ENCODE assay signal across 30 cellular contexts in the genomic region with DNA sequence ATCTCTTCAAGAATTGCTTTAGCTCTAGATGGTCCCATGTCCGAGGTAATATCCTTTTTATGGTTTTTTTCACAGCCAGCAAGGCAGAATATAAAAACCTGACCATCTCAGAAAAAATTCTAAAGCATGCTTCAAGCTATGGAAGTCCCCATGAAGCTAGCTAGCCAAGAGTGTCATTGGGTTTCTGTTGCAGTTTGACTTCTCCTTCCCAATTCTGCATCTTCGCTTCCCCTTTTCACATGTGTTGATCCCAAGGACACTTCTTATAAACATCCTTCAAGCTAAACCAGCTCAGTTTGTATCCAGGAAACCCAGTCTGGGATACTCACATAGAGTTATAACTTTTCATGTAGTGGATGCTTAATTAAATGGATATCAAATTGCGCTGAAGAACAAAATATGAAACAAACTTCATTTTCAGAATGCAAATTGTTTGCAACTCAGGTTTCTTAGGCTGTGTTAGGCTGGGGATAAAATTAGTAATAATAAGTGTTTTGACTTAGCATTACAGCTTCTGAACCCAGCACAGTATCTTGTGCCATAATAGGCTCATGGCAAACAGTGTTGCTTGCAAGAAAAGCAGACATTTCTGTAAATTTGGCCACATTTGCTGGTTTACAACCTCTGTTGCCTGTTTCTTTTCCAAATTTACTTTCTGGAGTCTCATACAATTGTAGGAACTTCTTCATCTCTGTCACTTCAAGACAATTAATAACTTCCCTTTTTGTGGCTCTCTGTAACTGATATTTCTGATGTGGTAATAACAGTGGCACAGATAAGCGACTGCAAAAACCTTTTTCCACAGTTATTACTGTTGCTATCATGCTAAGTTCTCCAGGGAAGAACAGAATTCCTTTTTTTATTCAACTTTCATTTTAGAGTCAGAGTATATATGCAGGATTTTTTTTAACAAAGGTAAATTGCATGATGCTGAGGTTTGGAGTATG. TPM values are rescaled to one million over a fixed set of nuclear protein-coding genes. Genes with fewer than 3 reads are reported as not detected.
A peak's percentile ranks its signal among the peaks of the same experiment; 100 is the strongest.
DNase-seq lines count a peak whose midpoint lies in the region; ATAC-seq and TF ChIP-seq lines count a peak whose summit lies in the region.
"Had no signal": no experiment of that assay in that cellular context is flagged by ENCODE, and none has a peak within 500 bp of the region (broad histone marks: within the 10 kb centered on the region; RNA-seq: fewer than 3 reads in every experiment).

No MANE protein-coding gene starts in this region.

- no peak overlapping the region for H2AFZ ChIP-seq in OCI-LY3 (ENCODE audit: low read depth, low read length)
- H2AFZ ChIP-seq: GM23248 had no signal

- DNase-seq in KBM-7 (peak; percentile 23), cerebellar cortex (ENCODE audit: low spot score) (no peak), A172 (ENCODE audit: low spot score) (no peak)
- DNase-seq in activated naive CD8-positive, alpha-beta T cell treated with anti-CD3 and anti-CD28 coated beads for 36 hours: no peak
- DNase-seq: activated CD4-positive, alpha-beta memory T cell treated with anti-CD3 and anti-CD28 coated beads for 36 hours; activated CD4-positive, CD25-positive, alpha-beta regulatory T cell treated with anti-CD3 and anti-CD28 coated beads, Interleukin-2, amount 50 U/mL, for 72 hours; central memory CD4-positive, alpha-beta T cell; COR-L47; dermis blood vessel endothelial cell; GDM1; GM23248; hippocampal formation; immature natural killer cell; left colon; mammary epithelial cell; MM.1S; NCI-H146; NCI-H2107; NCI-H774; nephron progenitor cell; SHP77; transverse colon had no signal

- H3K27ac Mint-ChIP-seq in dendritic cell treated with granulocyte-macrophage colony-stimulating factor and Interleukin-4, amounts not matched to agents 40 ng/mL and 50 ng/mL, for 4 days: peak overlapping the region; percentile 60
- H3K27ac Mint-ChIP-seq in activated naive CD8-positive, alpha-beta T cell treated with anti-CD3 and anti-CD28 coated beads for 36 hours: no peak overlapping the region
- H3K27ac Mint-ChIP-seq: activated CD4-positive, alpha-beta memory T cell treated with anti-CD3 and anti-CD28 coated beads for 36 hours; activated T-helper 2 cell treated with anti-CD3 and anti-CD28 coated beads, Interferon-gamma antibody, Interleukin-2, Interleukin-4, amounts not matched to agents 10 μg/mL and 5 μg/mL and 100 μg/mL, durations not matched to agents 14 hours and 24 hours and 36 hours; immature natural killer cell; nephron progenitor cell had no signal

- no peak for TF ChIP-seq CTCF in OCI-LY3 (IDR thresholded peaks at IDR 0.05; ENCODE audit: low read depth, low read length)

- peak overlapping the region; percentile 37 for H3K4me3 Mint-ChIP-seq in dendritic cell treated with granulocyte-macrophage colony-stimulating factor and Interleukin-4, amounts not matched to agents 40 ng/mL and 50 ng/mL, for 4 days
- H3K4me3 Mint-ChIP-seq in activated naive CD8-positive, alpha-beta T cell treated with anti-CD3 and anti-CD28 coated beads for 36 hours: no peak overlapping the region
- H3K4me3 Mint-ChIP-seq: activated CD4-positive, alpha-beta memory T cell treated with anti-CD3 and anti-CD28 coated beads for 36 hours; immature natural killer cell; nephron progenitor cell had no signal

- peak overlapping the region; percentile 21 for H3K4me3 ChIP-seq in OCI-LY3 (ENCODE audit: low read length)
- H3K4me3 ChIP-seq: BLaER1, GM23248, skin epidermis, transverse colon had no signal

- H3K9me3 ChIP-seq in OCI-LY3 (ENCODE audit: insufficient read depth, low read length): no peaks in the 10 kb centered on the region
- H3K9me3 ChIP-seq: BLaER1, transverse colon had no signal

- peaks cover 43% of the 10 kb centered on the region for H3K4me1 ChIP-seq in OCI-LY3 (ENCODE audit: low read length)
- H3K4me1 ChIP-seq: BLaER1, transverse colon had no signal

- intact Hi-C loops in dendritic cell treated with granulocyte-macrophage colony-stimulating factor and Interleukin-4, amounts not matched to agents 40 ng/mL and 50 ng/mL, for 4 days (cut with micrococcal nuclease): no loop called here

- peaks cover 30% of the 10 kb centered on the region for H3K4me1 Mint-ChIP-seq in dendritic cell treated with granulocyte-macrophage colony-stimulating factor and Interleukin-4, amounts not matched to agents 40 ng/mL and 50 ng/mL, for 4 days (ENCODE audit: low read depth)
- no peaks in the 10 kb centered on the region for H3K4me1 Mint-ChIP-seq in activated naive CD8-positive, alpha-beta T cell treated with anti-CD3 and anti-CD28 coated beads for 36 hours
- H3K4me1 Mint-ChIP-seq: immature natural killer cell had no signal

- no peaks in the 10 kb centered on the region for H3K27me3 Mint-ChIP-seq in dendritic cell treated with granulocyte-macrophage colony-stimulating factor and Interleukin-4, amounts not matched to agents 40 ng/mL and 50 ng/mL, for 4 days
- no peaks in the 10 kb centered on the region for H3K27me3 Mint-ChIP-seq in activated naive CD8-positive, alpha-beta T cell treated with anti-CD3 and anti-CD28 coated beads for 36 hours
- H3K27me3 Mint-ChIP-seq: activated CD4-positive, alpha-beta memory T cell treated with anti-CD3 and anti-CD28 coated beads for 36 hours had no signal

- H3K36me3 ChIP-seq in OCI-LY3 (replicated peaks; ENCODE audit: low read depth, low read length): peaks cover 9% of the 10 kb centered on the region
- H3K36me3 ChIP-seq: BLaER1, transverse colon had no signal

- H3K36me3 Mint-ChIP-seq in dendritic cell treated with granulocyte-macrophage colony-stimulating factor and Interleukin-4, amounts not matched to agents 40 ng/mL and 50 ng/mL, for 4 days (ENCODE audit: low read depth): no peaks in the 10 kb centered on the region
- H3K36me3 Mint-ChIP-seq in activated naive CD8-positive, alpha-beta T cell treated with anti-CD3 and anti-CD28 coated beads for 36 hours: no peaks in the 10 kb centered on the region
- H3K36me3 Mint-ChIP-seq: activated CD4-positive, alpha-beta memory T cell treated with anti-CD3 and anti-CD28 coated beads for 36 hours; immature natural killer cell had no signal

- in situ Hi-C loops in KBM-7 (cut with MboI; ENCODE audit: low pct_unique_long_range_greater_than_20kb, low sequenced_read_pairs): no loop called here

- no peaks in the 10 kb centered on the region for H3K27me3 ChIP-seq in OCI-LY3 (ENCODE audit: low read depth, low read length)
- H3K27me3 ChIP-seq: BLaER1, transverse colon had no signal

- ATAC-seq in GM18499 (IDR thresholded peaks at IDR 0.05; ENCODE audit: insufficient read depth, unreplicated experiment) (peak; percentile 54), HG03520 (IDR thresholded peaks at IDR 0.05; ENCODE audit: unreplicated experiment) (no peak)
- ATAC-seq: left colon had no signal

- H3K27ac ChIP-seq in OCI-LY3 (ENCODE audit: low read length): peak overlapping the region; percentile 74
- H3K27ac ChIP-seq: BLaER1, GM23248, skin epidermis, transverse colon had no signal

- no peak overlapping the region for H3K9ac ChIP-seq in OCI-LY3 (ENCODE audit: low read length)
- H3K9ac ChIP-seq: BLaER1, GM23248 had no signal

- no peaks in the 10 kb centered on the region for H3K9me3 Mint-ChIP-seq in dendritic cell treated with granulocyte-macrophage colony-stimulating factor and Interleukin-4, amounts not matched to agents 40 ng/mL and 50 ng/mL, for 4 days
- H3K9me3 Mint-ChIP-seq in activated naive CD8-positive, alpha-beta T cell treated with anti-CD3 and anti-CD28 coated beads for 36 hours: no peaks in the 10 kb centered on the region
- H3K9me3 Mint-ChIP-seq: activated T-helper 2 cell treated with anti-CD3 and anti-CD28 coated beads, Interferon-gamma antibody, Interleukin-2, Interleukin-4, amounts not matched to agents 10 μg/mL and 5 μg/mL and 100 μg/mL, durations not matched to agents 14 hours and 24 hours and 36 hours; nephron progenitor cell had no signal

- peak overlapping the region; percentile 49 for H3K4me2 ChIP-seq in OCI-LY3 (ENCODE audit: low read length)
- H3K4me2 ChIP-seq: BLaER1 had no signal

- no peaks in the 10 kb centered on the region for H4K20me1 ChIP-seq in OCI-LY3 (ENCODE audit: insufficient read depth, low read length)
- H4K20me1 ChIP-seq: BLaER1 had no signal

- H3K79me2 ChIP-seq in OCI-LY3 (ENCODE audit: low read length): no peaks in the 10 kb centered on the region

RNA-seq across cellular contexts. Expression of a gene that starts 53.2 kb away (rescaled TPM):
- total RNA-seq in activated naive CD8-positive, alpha-beta T cell treated with anti-CD3 and anti-CD28 coated beads for 36 hours: not detected
- total RNA-seq in A172 (2014; rRNA removed; shearing (Covaris generic)): 1.4 and 4.8 TPM in 2 replicates
- total RNA-seq: activated CD4-positive, alpha-beta memory T cell treated with anti-CD3 and anti-CD28 coated beads for 36 hours; activated T-helper 2 cell treated with anti-CD3 and anti-CD28 coated beads, Interferon-gamma antibody, Interleukin-2, Interleukin-4, amounts not matched to agents 10 μg/mL and 5 μg/mL and 100 μg/mL, durations not matched to agents 14 hours and 24 hours and 36 hours; HT1080 had no signal
